Comparison of ENCODE assay signal across 24 cellular contexts in genomic region chr15:89075121-89075640, GRCh38. TPM values are rescaled to one million over a fixed set of nuclear protein-coding genes. Genes with fewer than 3 reads are reported as not detected.
A peak's percentile ranks its signal among the peaks of the same experiment; 100 is the strongest.
DNase-seq lines count a peak whose midpoint lies in the region; ATAC-seq and TF ChIP-seq lines count a peak whose summit lies in the region.
"Had no signal": no experiment of that assay in that cellular context is flagged by ENCODE, and none has a peak within 500 bp of the region (broad histone marks: within the 10 kb centered on the region; RNA-seq: fewer than 3 reads in every experiment).

No MANE protein-coding gene starts in this region.

- H3K4me3 Mint-ChIP-seq in activated T-helper 2 cell treated with anti-CD3 and anti-CD28 coated beads, Interferon-gamma antibody, Interleukin-2, Interleukin-4, amounts not matched to agents 10 μg/mL and 5 μg/mL and 100 μg/mL, durations not matched to agents 14 hours and 24 hours and 36 hours (ENCODE audit: low read depth): no peak overlapping the region
- H3K4me3 Mint-ChIP-seq: B cell; CD4-positive, alpha-beta T cell; H9 had no signal

- ATAC-seq in HCT116 (no peak), HG02885 (IDR thresholded peaks at IDR 0.05; ENCODE audit: poor library complexity, unreplicated experiment) (no peak), GM18502 (IDR thresholded peaks at IDR 0.05; ENCODE audit: poor library complexity, unreplicated experiment) (no peak)
- ATAC-seq: A549, PC-3 had no signal

- H3K36me3 Mint-ChIP-seq in activated T-helper 2 cell treated with anti-CD3 and anti-CD28 coated beads, Interferon-gamma antibody, Interleukin-2, Interleukin-4, amounts not matched to agents 10 μg/mL and 5 μg/mL and 100 μg/mL, durations not matched to agents 14 hours and 24 hours and 36 hours (ENCODE audit: low read depth): no peaks in the 10 kb centered on the region

- H3K4me1 Mint-ChIP-seq in activated T-helper 2 cell treated with anti-CD3 and anti-CD28 coated beads, Interferon-gamma antibody, Interleukin-2, Interleukin-4, amounts not matched to agents 10 μg/mL and 5 μg/mL and 100 μg/mL, durations not matched to agents 14 hours and 24 hours and 36 hours (ENCODE audit: low read depth): peaks cover 28% of the 10 kb centered on the region
- H3K4me1 Mint-ChIP-seq: B cell had no signal

- H2AFZ ChIP-seq in HCT116 (ENCODE audit: low read depth, low read length, poor library complexity, severe bottlenecking): peak overlapping the region; percentile 26
- H2AFZ ChIP-seq: GM23248 had no signal

- intact Hi-C loops in HCT116 (cut with micrococcal nuclease): loop anchor here (5.0 kb wide), 1 partner anchor 52 kb away; no protein-coding TSS in a partner anchor
- intact Hi-C loops in activated T-helper 2 cell treated with anti-CD3 and anti-CD28 coated beads, Interferon-gamma antibody, Interleukin-2, Interleukin-4, amounts not matched to agents 10 μg/mL and 5 μg/mL and 100 μg/mL, durations not matched to agents 14 hours and 24 hours and 36 hours (cut with micrococcal nuclease): no loop called here

- no peaks in the 10 kb centered on the region for H3K79me2 ChIP-seq in HCT116 (ENCODE audit: insufficient read depth, low read length)

- no peaks in the 10 kb centered on the region for H3K27me3 Mint-ChIP-seq in activated T-helper 2 cell treated with anti-CD3 and anti-CD28 coated beads, Interferon-gamma antibody, Interleukin-2, Interleukin-4, amounts not matched to agents 10 μg/mL and 5 μg/mL and 100 μg/mL, durations not matched to agents 14 hours and 24 hours and 36 hours (ENCODE audit: low read depth)
- H3K27me3 Mint-ChIP-seq: CD4-positive, alpha-beta T cell had no signal

- DNase-seq in HCT116 (ENCODE audit: low read depth, low spot score): no peak
- no peak for DNase-seq in activated T-helper 2 cell treated with anti-CD3 and anti-CD28 coated beads, Interferon-gamma antibody, Interleukin-2, Interleukin-4, amounts not matched to agents 10 μg/mL and 5 μg/mL and 100 μg/mL, durations not matched to agents 14 hours and 24 hours and 36 hours (ENCODE audit: low spot score)
- peak; percentile 54 for DNase-seq in islet precursor cell
- DNase-seq in renal cortical epithelial cell (ENCODE audit: low read depth): peak; percentile 36
- no peak for DNase-seq in NOMO-1 treated with DMSO at 0.1 percent for 48 hours (lab: John Stamatoyannopoulos, UW; ENCODE audit: unreplicated experiment)
- DNase-seq: CD4-positive, alpha-beta T cell; COR-L47; DMS 273 treated with DMSO at 0.1 percent for 48 hours; DMS79 treated with DMSO at 0.1 percent for 48 hours; GM23248; H9; NCI-H1105 treated with DMSO at 0.1 percent for 48 hours; NCI-H1694; NCI-H2081; NCI-H2171; NCI-H526; PC-3; RPMI8226; SIG-M5; SK-N-SH had no signal

- H3K27ac ChIP-seq in HCT116 (ENCODE audit: low read depth, low read length): no peak overlapping the region
- H3K27ac ChIP-seq: A549, GM23248 had no signal

- H3K36me3 ChIP-seq in HCT116 (ENCODE audit: control insufficient read depth in 1 of 2, insufficient read depth in 2 of 2, low read length in 2 of 2): no peaks in the 10 kb centered on the region

- no peaks in the 10 kb centered on the region for H3K9me3 Mint-ChIP-seq in activated T-helper 2 cell treated with anti-CD3 and anti-CD28 coated beads, Interferon-gamma antibody, Interleukin-2, Interleukin-4, amounts not matched to agents 10 μg/mL and 5 μg/mL and 100 μg/mL, durations not matched to agents 14 hours and 24 hours and 36 hours
- H3K9me3 Mint-ChIP-seq: CD4-positive, alpha-beta T cell; H9 had no signal

- no peak for TF ChIP-seq POLR2A in HCT116 (IDR thresholded peaks at IDR 0.05; ENCODE audit: borderline replicate concordance, extremely low read depth, insufficient read depth, insufficient read length)

- POLR2A ChIA-PET in HCT116 (lab: Charles Lee): interaction anchor here (1.1 kb wide), 1 partner anchor 13 kb away, joined by 3 read pairs; the partner anchor contains the start of gene ABHD2

- no peak for TF ChIP-seq CTCF in HCT116 (IDR thresholded peaks at IDR 0.05 in 2 of 3, conservative IDR thresholded peaks at IDR 0.05 in 1 of 3; ENCODE audit: borderline replicate concordance in 1 of 3, insufficient read depth in 1 of 3, low read depth in 2 of 3, low read length in 2 of 3)

- H3K4me1 ChIP-seq in HCT116 (ENCODE audit: control insufficient read depth in 1 of 2, insufficient read depth in 2 of 2, low read length in 2 of 2): peaks cover 0 to 14% of the 10 kb centered on the region in 2 experiments; a peak in 2 of 4 replicates

- RAD21 ChIA-PET in HCT116 (lab: Charles Lee; ENCODE audit: low non-redundant PET in 1 of 2, low total read pairs in 2 of 2, uncharacterized antibody in 2 of 2, unreplicated experiment in 2 of 2): no interaction called here

- no peak overlapping the region for H3K4me3 ChIP-seq in HCT116 (replicated peaks in 1 of 2; ENCODE audit: low read depth in 1 of 2, low read length in 2 of 2)
- H3K4me3 ChIP-seq: A549, GM23248 had no signal

- no peaks in the 10 kb centered on the region for H3K27me3 ChIP-seq in HCT116 (ENCODE audit: insufficient read depth, low read length)

- no peaks in the 10 kb centered on the region for H3K9me3 ChIP-seq in HCT116 (ENCODE audit: control insufficient read depth in 1 of 2, insufficient read depth in 1 of 2, low read depth in 1 of 2, low read length in 2 of 2)
- H3K9me3 ChIP-seq: A549, SK-N-SH had no signal

- no peaks in the 10 kb centered on the region for H3K9me2 ChIP-seq in HCT116 (ENCODE audit: insufficient read depth)
- H3K9me2 ChIP-seq: SK-N-SH had no signal

- H3K27ac Mint-ChIP-seq in activated T-helper 2 cell treated with anti-CD3 and anti-CD28 coated beads, Interferon-gamma antibody, Interleukin-2, Interleukin-4, amounts not matched to agents 10 μg/mL and 5 μg/mL and 100 μg/mL, durations not matched to agents 14 hours and 24 hours and 36 hours: peak overlapping the region; percentile 13
- H3K27ac Mint-ChIP-seq: B cell; CD4-positive, alpha-beta T cell; H9 had no signal

- BruUV-seq in HCT116 (replicated peaks; lab: Mats Ljungman, UMichigan): no TSS peak

- CTCF ChIA-PET in HCT116 (lab: Charles Lee): interaction anchor here (1.5 kb wide), 1 partner anchor 13 kb away, joined by 3 read pairs; the partner anchor contains the start of gene ABHD2

- H4K20me1 ChIP-seq in HCT116 (ENCODE audit: insufficient read depth): no peaks in the 10 kb centered on the region

- no peak overlapping the region for H3K9ac ChIP-seq in HCT116 (ENCODE audit: low read length)
- H3K9ac ChIP-seq: GM23248, SK-N-SH had no signal

- no peak overlapping the region; the same call in 1 of the 2 replicates for H3K4me2 ChIP-seq in HCT116 (ENCODE audit: low read length)
- H3K4me2 ChIP-seq: A549, SK-N-SH had no signal

- TF ChIP-seq RAD21 in HCT116 (IDR thresholded peaks at IDR 0.05; ENCODE audit: low read depth): no peak

TF ChIP-seq in HCT116, 20 proteins besides CTCF, POLR2A, EP300 and RAD21:
- TF ChIP-seq SIN3A (IDR thresholded peaks at IDR 0.05; ENCODE audit: low read depth) (no peak), JUND (IDR thresholded peaks at IDR 0.05) (no peak), EZH2 (IDR thresholded peaks at IDR 0.05) (no peak), EZH2phosphoT487 (IDR thresholded peaks at IDR 0.05; ENCODE audit: borderline replicate concordance) (no peak), MAX (IDR thresholded peaks at IDR 0.05) (no peak), FOSL1 (IDR thresholded peaks at IDR 0.05; ENCODE audit: low read depth) (no peak)

RNA-seq across cellular contexts. Expression of gene ABHD2, which starts 13.1 kb away (rescaled TPM):
- total RNA-seq in HCT116 (2021; ENCODE audit: unreplicated experiment) (40.8 TPM), renal cortical epithelial cell (78.7 and 82.1 TPM in 2 replicates)
- 23.2 and 26.8 TPM in 2 replicates for polyA plus RNA-seq in HCT116 (2012)
- 57.2 and 59.3 TPM in 2 replicates for total RNA-seq in activated T-helper 2 cell treated with anti-CD3 and anti-CD28 coated beads, Interferon-gamma antibody, Interleukin-2, Interleukin-4, amounts not matched to agents 10 μg/mL and 5 μg/mL and 100 μg/mL, durations not matched to agents 14 hours and 24 hours and 36 hours

Comparison
In these comparisons a context has a peak if more than half of its experiments do, and no peak if none do; other contexts are left out.
1. DNase-seq: peak in islet precursor cell (single experiment) and renal cortical epithelial cell (single experiment); none in HCT116 (single experiment), activated T-helper 2 cell treated with anti-CD3 and anti-CD28 coated beads, Interferon-gamma antibody, Interleukin-2, Interleukin-4, amounts not matched to agents 10 μg/mL and 5 μg/mL and 100 μg/mL, durations not matched to agents 14 hours and 24 hours and 36 hours (single experiment) and NOMO-1 treated with DMSO at 0.1 percent for 48 hours (single experiment).